In genomic region chr10:32150532-32151101, GRCh38 we compare ENCODE assay signal across 18 cellular contexts.
DNase-seq lines count a peak whose midpoint lies in the region; ATAC-seq, FAIRE-seq and TF ChIP-seq lines count a peak whose summit lies in the region.
"Had no signal": no experiment of that assay in that cellular context is flagged by ENCODE, and none has a peak within 500 bp of the region (broad histone marks: within the 10 kb centered on the region; RNA-seq: fewer than 3 reads in every experiment).

No MANE protein-coding gene starts in this region.

- ATAC-seq in RWPE2 (ENCODE audit: low read depth), result no peak
- peak; percentile 48 to 76 (median 68) for ATAC-seq in pancreas
- no peak for ATAC-seq in GM21529 (IDR thresholded peaks at IDR 0.05; ENCODE audit: unreplicated experiment)
- no peak for ATAC-seq in HG02798 (IDR thresholded peaks at IDR 0.05; ENCODE audit: poor library complexity, unreplicated experiment)
- ATAC-seq: left ventricle myocardium superior had no signal

- H3K9ac ChIP-seq in GM23248, result peak overlapping the region; percentile 84; the same call in 1 of the 2 replicates

- H3K27me3 Mint-ChIP-seq in chondrocyte (ENCODE audit: low read depth), result no peaks in the 10 kb centered on the region
- H3K27me3 Mint-ChIP-seq: CD8-positive, alpha-beta memory T cell had no signal

- FAIRE-seq in pancreas (lab: Jason Lieb, UNC), result no peak
- FAIRE-seq: colon, G401.6 had no signal

- intact Hi-C loops in pancreas (cut with DNase I), result no loop called here

- H3K4me1 Mint-ChIP-seq in chondrocyte (ENCODE audit: low read depth), result peaks cover 31% of the 10 kb centered on the region
- H3K4me1 Mint-ChIP-seq: nephron progenitor cell had no signal

- no peaks in the 10 kb centered on the region for H3K9me3 ChIP-seq in GM23248 (ENCODE audit: low read depth)
- H3K9me3 ChIP-seq in RWPE2 (ENCODE audit: severe bottlenecking), result peaks cover 2% of the 10 kb centered on the region
- no peaks in the 10 kb centered on the region for H3K9me3 ChIP-seq in pancreas

- H3K27ac ChIP-seq in GM23248 (peak overlapping the region; percentile 96), RWPE2 (ENCODE audit: poor library complexity, severe bottlenecking) (peak overlapping the region; percentile 69), pancreas (peak overlapping the region in 3 of 4 donors; percentile 23 to 76 (median 40))

- H3K79me2 ChIP-seq in GM23248 (ENCODE audit: insufficient read depth), result no peaks in the 10 kb centered on the region

- in situ Hi-C loops in GM23248 (cut with MboI), result no loop called here

- H3K27ac Mint-ChIP-seq in chondrocyte (ENCODE audit: unreplicated experiment), result peak overlapping the region; percentile 12
- H3K27ac Mint-ChIP-seq: nephron progenitor cell had no signal

- no peaks in the 10 kb centered on the region for H4K20me1 ChIP-seq in GM23248 (ENCODE audit: insufficient read depth)

- H3K4me1 ChIP-seq in GM23248 (ENCODE audit: insufficient read depth), result peaks cover 26% of the 10 kb centered on the region
- H3K4me1 ChIP-seq in RWPE2 (ENCODE audit: insufficient read depth, poor library complexity, severe bottlenecking), result peaks cover 14% of the 10 kb centered on the region
- H3K4me1 ChIP-seq in pancreas, result peaks cover 10 to 16% (median 10%) of the 10 kb centered on the region in 3 donors

- no peaks in the 10 kb centered on the region for H3K9me2 ChIP-seq in GM23248 (ENCODE audit: insufficient read depth)

- TF ChIP-seq CTCF in RWPE2 (IDR thresholded peaks at IDR 0.05; ENCODE audit: poor library complexity, severe bottlenecking) (no peak), chondrocyte (IDR thresholded peaks at IDR 0.05) (no peak), pancreas (IDR thresholded peaks at IDR 0.05) (no peak)

- H3K36me3 Mint-ChIP-seq in chondrocyte (ENCODE audit: low read depth), result peaks cover 6% of the 10 kb centered on the region

- H3K4me3 ChIP-seq in GM23248 (no peak overlapping the region), RWPE2 (ENCODE audit: severe bottlenecking) (no peak overlapping the region), pancreas (no peak overlapping the region)
- H3K4me3 ChIP-seq: sigmoid colon, stomach had no signal

- H3K36me3 ChIP-seq in GM23248 (ENCODE audit: low read depth), result no peaks in the 10 kb centered on the region
- no peaks in the 10 kb centered on the region for H3K36me3 ChIP-seq in RWPE2 (ENCODE audit: low read depth)
- H3K36me3 ChIP-seq in pancreas, result no peaks in the 10 kb centered on the region
- H3K36me3 ChIP-seq: sigmoid colon, stomach had no signal

- H3K9me3 Mint-ChIP-seq in chondrocyte (ENCODE audit: low read depth), result peaks cover 12% of the 10 kb centered on the region

- H2AFZ ChIP-seq in GM23248, result no peak overlapping the region

- DNase-seq in GM23248 (no peak), RWPE2 (ENCODE audit: low spot score) (no peak), chondrocyte (ENCODE audit: low spot score) (no peak), pancreas (no peak)
- DNase-seq in stimulated activated CD8-positive, alpha-beta memory T cell treated with anti-CD3 and anti-CD28 coated beads, Interleukin-4, amount 100 ng/mL, for 48 hours, result no peak
- DNase-seq: CD8-positive, alpha-beta memory T cell; HCEC 1CT; left ventricle myocardium superior; NCI-H2081; NCI-H748 treated with DMSO at 0.1 percent for 48 hours; nephron progenitor cell; RPMI8226; sigmoid colon; stomach had no signal

- WGBS in GM23248 (ENCODE audit: low coverage in 1 of 2, low lambda C conversion rate in 2 of 2, missing lambda C conversion rate in 2 of 2), 2 experiments, result 72 to 79% methylated on average over 8 of the region's 8 CpGs
- 42 to 45% methylated on average over 8 of the region's 8 CpGs for WGBS in pancreas, 2 donors

- peaks cover 33% of the 10 kb centered on the region for H3F3A ChIP-seq in GM23248 (ENCODE audit: insufficient read depth)

- H3K27me3 ChIP-seq in GM23248 (replicated peaks; ENCODE audit: insufficient read depth) (no peaks in the 10 kb centered on the region), RWPE2 (ENCODE audit: insufficient read depth, poor library complexity, severe bottlenecking) (no peaks in the 10 kb centered on the region), pancreas (no peaks in the 10 kb centered on the region)
- H3K27me3 ChIP-seq: sigmoid colon, stomach had no signal

- H3K4me3 Mint-ChIP-seq in chondrocyte (ENCODE audit: unreplicated experiment), result no peak overlapping the region
- H3K4me3 Mint-ChIP-seq: nephron progenitor cell had no signal

- H3K4me2 ChIP-seq in GM23248 (ENCODE audit: unreplicated experiment), result no peak overlapping the region

Comparison
In these comparisons a context has a peak if more than half of its experiments do, and no peak if none do; other contexts are left out.
1. H3K27ac ChIP-seq: peak in every context shown above with its lines; median percentile 96 in GM23248; 69 in RWPE2; 40 in pancreas.
2. ATAC-seq: peak in pancreas (4 of 4); none in RWPE2 (single experiment), GM21529 (single experiment) and HG02798 (single experiment).